19 cellular contexts compared by ENCODE assay signal in the genomic region with DNA sequence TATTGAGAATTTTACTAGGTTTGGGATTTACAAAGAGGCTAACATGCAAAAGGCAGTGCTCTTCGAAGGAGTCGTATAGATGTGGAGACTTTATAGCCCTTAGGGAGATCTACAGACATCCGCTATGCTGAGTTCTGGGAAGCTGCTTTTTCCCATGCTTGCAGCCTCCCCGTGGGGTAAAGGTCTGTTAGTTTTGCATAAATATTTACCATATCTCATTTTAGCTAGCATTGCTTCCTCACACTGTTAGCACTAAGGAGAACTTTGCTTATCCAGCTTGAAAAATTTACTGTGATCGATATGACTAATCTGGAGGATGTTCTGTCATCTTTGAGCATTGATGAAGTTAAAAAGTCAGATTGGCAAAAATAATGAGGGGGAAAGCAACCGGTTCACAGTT. TPM values are rescaled to one million over a fixed set of nuclear protein-coding genes. Genes with fewer than 3 reads are reported as not detected.
DNase-seq lines count a peak whose midpoint lies in the region; ATAC-seq, FAIRE-seq and TF ChIP-seq lines count a peak whose summit lies in the region.
"Had no signal": no experiment of that assay in that cellular context is flagged by ENCODE, and none has a peak within 500 bp of the region (broad histone marks: within the 10 kb centered on the region; RNA-seq: fewer than 3 reads in every experiment).

No MANE protein-coding gene starts in this region.

- in situ Hi-C loops in brain microvascular endothelial cell (cut with HindIII; ENCODE audit: low pct_ligation_motif_present, low sequenced_read_pairs): no loop called here

- peaks cover 7% of the 10 kb centered on the region for H3K9me3 Mint-ChIP-seq in progenitor cell of endocrine pancreas (ENCODE audit: low read depth)

- TF ChIP-seq RAD21 in SK-N-SH (IDR thresholded peaks at IDR 0.05; ENCODE audit: low read length): no peak

- peaks cover 4% of the 10 kb centered on the region for H3K36me3 Mint-ChIP-seq in progenitor cell of endocrine pancreas (ENCODE audit: insufficient read depth)

- no peak overlapping the region for H3K9ac ChIP-seq in SK-N-SH
- H3K9ac ChIP-seq: KMS-11 had no signal

- WGBS in SK-N-SH (ENCODE audit: low lambda C conversion rate): 84% methylated on average over 6 of the region's 6 CpGs

- H4K20me1 ChIP-seq in SK-N-SH (ENCODE audit: insufficient read depth): peaks cover 79% of the 10 kb centered on the region

- no peaks in the 10 kb centered on the region for H3F3A ChIP-seq in SK-N-SH (replicated peaks; ENCODE audit: insufficient read depth)

- no peak overlapping the region for H3K4me3 ChIP-seq in HEK293 (ENCODE audit: low read depth, low read length)
- no peak overlapping the region for H3K4me3 ChIP-seq in brain microvascular endothelial cell (ENCODE audit: low read depth, low read length)
- H3K4me3 ChIP-seq in SK-N-SH (ENCODE audit: low read depth in 2 of 2, low read length in 1 of 2): no peak overlapping the region

- H3K27ac ChIP-seq in HEK293 (ENCODE audit: extremely low read depth, low read depth, low read length) (no peak overlapping the region), brain microvascular endothelial cell (peak overlapping the region; percentile 3), SK-N-SH (ENCODE audit: low read depth in 2 of 2, low read length in 1 of 2) (no peak overlapping the region)
- H3K27ac ChIP-seq: KMS-11 had no signal

- peak overlapping the region; percentile 40 for H3K27ac Mint-ChIP-seq in progenitor cell of endocrine pancreas

- ATAC-seq in left lobe of liver: peak; percentile 61

- POLR2A ChIA-PET in HEK293 (lab: Yijun Ruan, JAX) (no interaction called here), SK-N-SH (lab: Yijun Ruan, JAX) (no interaction called here)

- H3K4me1 Mint-ChIP-seq in progenitor cell of endocrine pancreas (ENCODE audit: low read depth): peaks cover 14% of the 10 kb centered on the region
- H3K4me1 Mint-ChIP-seq: CD14-positive monocyte had no signal

- H3K4me1 ChIP-seq in HEK293 (ENCODE audit: control insufficient read depth, insufficient read depth, low read length) (peaks cover 10% of the 10 kb centered on the region), SK-N-SH (ENCODE audit: control insufficient read depth in 1 of 2, insufficient read depth in 2 of 2, low read depth in 1 of 2, low read length in 1 of 2) (peaks cover 4 to 8% of the 10 kb centered on the region in 2 experiments; a peak in 2 of 4 replicates)

- DNase-seq in brain microvascular endothelial cell: no peak
- DNase-seq in left lobe of liver (ENCODE audit: low spot score): no peak
- no peak for DNase-seq in progenitor cell of endocrine pancreas (ENCODE audit: low spot score, unreplicated experiment)
- no peak for DNase-seq in NCI-H187 (lab: John Stamatoyannopoulos, UW)
- no peak for DNase-seq in SK-N-SH
- no peak for DNase-seq in GM19239 (ENCODE audit: insufficient read length, low spot score)
- DNase-seq: COR-L47; DMS153; NCI-H1048; NCI-H1436 treated with DMSO at 0.1 percent for 48 hours; NCI-H2081 treated with DMSO at 0.1 percent for 48 hours; NCI-H510A; NK-92 treated with Interleukin-12 subunit alpha and Interleukin-12 subunit beta, amount 100 ng/mL, for 24 hours; OCI-M1; RPMI8226; SIG-M5 had no signal

- no peak overlapping the region for H3K4me3 Mint-ChIP-seq in progenitor cell of endocrine pancreas (ENCODE audit: low read depth)

- no peaks in the 10 kb centered on the region for H3K9me2 ChIP-seq in SK-N-SH

- H3K9me3 ChIP-seq in HEK293 (ENCODE audit: control insufficient read depth, insufficient read depth, low read depth, low read length) (no peaks in the 10 kb centered on the region), SK-N-SH (no peaks in the 10 kb centered on the region)

- no peaks in the 10 kb centered on the region for H3K27me3 Mint-ChIP-seq in progenitor cell of endocrine pancreas

- H3K27me3 ChIP-seq in brain microvascular endothelial cell (replicated peaks) (no peaks in the 10 kb centered on the region), SK-N-SH (ENCODE audit: insufficient read depth) (no peaks in the 10 kb centered on the region)

- H3K4me2 ChIP-seq in SK-N-SH: no peak overlapping the region
- H3K4me2 ChIP-seq: KMS-11 had no signal

- H3K36me3 ChIP-seq in HEK293 (ENCODE audit: control insufficient read depth in 2 of 2, insufficient read depth in 1 of 2, low read length in 2 of 2) (no peaks in the 10 kb centered on the region), brain microvascular endothelial cell (replicated peaks) (no peaks in the 10 kb centered on the region), SK-N-SH (replicated peaks in 1 of 2; ENCODE audit: control insufficient read depth in 1 of 2, insufficient read depth in 2 of 2, low read length in 1 of 2) (no peaks in the 10 kb centered on the region)

- CTCF ChIA-PET in HEK293 (lab: Yijun Ruan, JAX): interaction anchor here (0.9 kb wide), 1 partner anchor 20 kb away, joined by 3 read pairs; no protein-coding TSS in a partner anchor
- CTCF ChIA-PET in SK-N-SH (lab: Yijun Ruan, JAX): interaction anchor here (0.7 to 1.5 kb wide), 3 partner anchors 15 to 330 kb away, joined by 3 read pairs; no protein-coding TSS in a partner anchor

- no peak for FAIRE-seq in GM19239 (lab: Jason Lieb, UNC)

- TF ChIP-seq CTCF in HEK293 (tag by site-specific recombination; IDR thresholded peaks at IDR 0.05) (no peak), brain microvascular endothelial cell (IDR thresholded peaks at IDR 0.05; ENCODE audit: low read depth, low read length, missing control alignments) (no peak), progenitor cell of endocrine pancreas (IDR thresholded peaks at IDR 0.05; ENCODE audit: unreplicated experiment) (no peak), SK-N-SH (IDR thresholded peaks at IDR 0.05) (no peak)

- no peak for TF ChIP-seq EP300 in SK-N-SH (IDR thresholded peaks at IDR 0.05; ENCODE audit: borderline replicate concordance in 1 of 2, low read depth in 1 of 2, low read length in 1 of 2)

- H2AFZ ChIP-seq in SK-N-SH (ENCODE audit: low read depth): no peak overlapping the region

- H3K79me2 ChIP-seq in SK-N-SH (ENCODE audit: insufficient read depth): peaks cover 98% of the 10 kb centered on the region

TF ChIP-seq in HEK293, 187 proteins besides CTCF, POLR2A, EP300 and RAD21:
- TF ChIP-seq YY2 (tag by site-specific recombination; IDR thresholded peaks at IDR 0.05): no peak
- 0 out of 2 replicates have a peak, but pooled peaks have one; percentile 19 for TF ChIP-seq ZBTB20 (tag by site-specific recombination; IDR thresholded peaks at IDR 0.05)
- 0 out of 2 replicates have a peak, but pooled peaks have one; percentile 13 for TF ChIP-seq FEZF1 (tag by site-specific recombination; IDR thresholded peaks at IDR 0.05)
- TF ChIP-seq BCL11A (tag by site-specific recombination; IDR thresholded peaks at IDR 0.05; ENCODE audit: low read depth): no peak

TF ChIP-seq in SK-N-SH, 30 proteins besides CTCF, POLR2A, EP300 and RAD21 (continues in another document):
- TF ChIP-seq YY1 (IDR thresholded peaks at IDR 0.05; ENCODE audit: low read depth): no peak
- no peak for TF ChIP-seq CHD2 (IDR thresholded peaks at IDR 0.05; ENCODE audit: low read length, partially characterized antibody)
- TF ChIP-seq JUND (IDR thresholded peaks at IDR 0.05): no peak
- TF ChIP-seq, protein P1, sequence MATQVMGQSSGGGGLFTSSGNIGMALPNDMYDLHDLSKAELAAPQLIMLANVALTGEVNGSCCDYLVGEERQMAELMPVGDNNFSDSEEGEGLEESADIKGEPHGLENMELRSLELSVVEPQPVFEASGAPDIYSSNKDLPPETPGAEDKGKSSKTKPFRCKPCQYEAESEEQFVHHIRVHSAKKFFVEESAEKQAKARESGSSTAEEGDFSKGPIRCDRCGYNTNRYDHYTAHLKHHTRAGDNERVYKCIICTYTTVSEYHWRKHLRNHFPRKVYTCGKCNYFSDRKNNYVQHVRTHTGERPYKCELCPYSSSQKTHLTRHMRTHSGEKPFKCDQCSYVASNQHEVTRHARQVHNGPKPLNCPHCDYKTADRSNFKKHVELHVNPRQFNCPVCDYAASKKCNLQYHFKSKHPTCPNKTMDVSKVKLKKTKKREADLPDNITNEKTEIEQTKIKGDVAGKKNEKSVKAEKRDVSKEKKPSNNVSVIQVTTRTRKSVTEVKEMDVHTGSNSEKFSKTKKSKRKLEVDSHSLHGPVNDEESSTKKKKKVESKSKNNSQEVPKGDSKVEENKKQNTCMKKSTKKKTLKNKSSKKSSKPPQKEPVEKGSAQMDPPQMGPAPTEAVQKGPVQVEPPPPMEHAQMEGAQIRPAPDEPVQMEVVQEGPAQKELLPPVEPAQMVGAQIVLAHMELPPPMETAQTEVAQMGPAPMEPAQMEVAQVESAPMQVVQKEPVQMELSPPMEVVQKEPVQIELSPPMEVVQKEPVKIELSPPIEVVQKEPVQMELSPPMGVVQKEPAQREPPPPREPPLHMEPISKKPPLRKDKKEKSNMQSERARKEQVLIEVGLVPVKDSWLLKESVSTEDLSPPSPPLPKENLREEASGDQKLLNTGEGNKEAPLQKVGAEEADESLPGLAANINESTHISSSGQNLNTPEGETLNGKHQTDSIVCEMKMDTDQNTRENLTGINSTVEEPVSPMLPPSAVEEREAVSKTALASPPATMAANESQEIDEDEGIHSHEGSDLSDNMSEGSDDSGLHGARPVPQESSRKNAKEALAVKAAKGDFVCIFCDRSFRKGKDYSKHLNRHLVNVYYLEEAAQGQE (IDR thresholded peaks at IDR 0.05; ENCODE audit: low read depth, low read length): no peak
- TF ChIP-seq, protein P2, sequence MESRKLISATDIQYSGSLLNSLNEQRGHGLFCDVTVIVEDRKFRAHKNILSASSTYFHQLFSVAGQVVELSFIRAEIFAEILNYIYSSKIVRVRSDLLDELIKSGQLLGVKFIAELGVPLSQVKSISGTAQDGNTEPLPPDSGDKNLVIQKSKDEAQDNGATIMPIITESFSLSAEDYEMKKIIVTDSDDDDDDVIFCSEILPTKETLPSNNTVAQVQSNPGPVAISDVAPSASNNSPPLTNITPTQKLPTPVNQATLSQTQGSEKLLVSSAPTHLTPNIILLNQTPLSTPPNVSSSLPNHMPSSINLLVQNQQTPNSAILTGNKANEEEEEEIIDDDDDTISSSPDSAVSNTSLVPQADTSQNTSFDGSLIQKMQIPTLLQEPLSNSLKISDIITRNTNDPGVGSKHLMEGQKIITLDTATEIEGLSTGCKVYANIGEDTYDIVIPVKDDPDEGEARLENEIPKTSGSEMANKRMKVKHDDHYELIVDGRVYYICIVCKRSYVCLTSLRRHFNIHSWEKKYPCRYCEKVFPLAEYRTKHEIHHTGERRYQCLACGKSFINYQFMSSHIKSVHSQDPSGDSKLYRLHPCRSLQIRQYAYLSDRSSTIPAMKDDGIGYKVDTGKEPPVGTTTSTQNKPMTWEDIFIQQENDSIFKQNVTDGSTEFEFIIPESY (IDR thresholded peaks at IDR 0.05; ENCODE audit: borderline replicate concordance, low read depth): no peak

RNA-seq across cellular contexts. Expression of a gene that starts 18.6 kb away (rescaled TPM):
- 68.7 TPM for total RNA-seq in left lobe of liver
- total RNA-seq in progenitor cell of endocrine pancreas: 64.9 and 66.2 TPM in 2 replicates
- 12.3 and 15.9 TPM in 2 replicates for polyA plus RNA-seq in SK-N-SH (2012; rRNA removed)
- polyA plus RNA-seq in SK-N-SH (2012; cell fraction: cytosol; rRNA removed): 20.8 and 21.6 TPM in 2 replicates
- 12.4 and 23.6 TPM in 2 replicates for polyA plus RNA-seq in SK-N-SH (2012; cell fraction: nucleus; rRNA removed)

RNA-seq across cellular contexts. Expression of a gene that starts 29.7 kb away (rescaled TPM):
- total RNA-seq in left lobe of liver (0.23 TPM), progenitor cell of endocrine pancreas (8.9 and 9.3 TPM in 2 replicates)
- polyA plus RNA-seq in SK-N-SH (2012; rRNA removed): 12.7 and 18.7 TPM in 2 replicates
- 14.6 and 15.1 TPM in 2 replicates for polyA plus RNA-seq in SK-N-SH (2012; cell fraction: cytosol; rRNA removed)
- polyA plus RNA-seq in SK-N-SH (2012; cell fraction: nucleus; rRNA removed): 23.2 and 40.2 TPM in 2 replicates
- polyA plus RNA-seq: CD14-positive monocyte had no signal
